ENCODE assay signal across 8 cellular contexts in genomic region chr4:7802093-7802726, GRCh38.
DNase-seq lines count a peak whose midpoint lies in the region; ATAC-seq and TF ChIP-seq lines count a peak whose summit lies in the region.

No MANE protein-coding gene starts in this region.

- H3K27ac ChIP-seq in MM.1S (ENCODE audit: low read length), result no peak overlapping the region
- H3K27ac ChIP-seq in psoas muscle, result no peak overlapping the region

- no peaks in the 10 kb centered on the region for H3K9me2 ChIP-seq in MM.1S (replicated peaks; ENCODE audit: insufficient read depth, low read length)

- no peaks in the 10 kb centered on the region for H4K20me1 ChIP-seq in MM.1S (ENCODE audit: insufficient read depth, low read length)

- no peak overlapping the region for H2AFZ ChIP-seq in MM.1S (ENCODE audit: low read length)

- no peak overlapping the region for H3K9ac ChIP-seq in MM.1S (ENCODE audit: low read length)

- H3K79me2 ChIP-seq in MM.1S (ENCODE audit: low read length), result no peaks in the 10 kb centered on the region

- H3K36me3 Mint-ChIP-seq in activated naive CD4-positive, alpha-beta T cell treated with anti-CD3 and anti-CD28 coated beads, Interleukin-2, amount 50 U/mL, for 72 hours, result peaks cover 24 to 36% of the 10 kb centered on the region in 2 donors

- intact Hi-C loops in cardiac septum (cut with DNase I) (loop anchor here (1.0 to 10.0 kb wide), 2 partner anchors 41 to 383 kb away; no protein-coding TSS in a partner anchor), psoas muscle (cut with DNase I) (loop anchor here (2.0 to 5.0 kb wide), 4 partner anchors 40 to 610 kb away; partner anchors contain the start of gene SORCS2 (in 1 of the 2))

- peaks cover 7% of the 10 kb centered on the region for H3K36me3 ChIP-seq in H7 (replicated peaks; ENCODE audit: control insufficient read depth, insufficient read depth, low read length)
- no peaks in the 10 kb centered on the region for H3K36me3 ChIP-seq in MM.1S (replicated peaks; ENCODE audit: insufficient read depth, low read length)
- peaks cover 0 to 34% of the 10 kb centered on the region in 2 donors for H3K36me3 ChIP-seq in psoas muscle (ENCODE audit: insufficient read depth in 1 of 2, low read depth in 1 of 2)

- H3K4me2 ChIP-seq in MM.1S (ENCODE audit: low read depth, low read length), result no peak overlapping the region

- H3F3A ChIP-seq in MM.1S (ENCODE audit: insufficient read depth, low read length), result no peaks in the 10 kb centered on the region

- no peaks in the 10 kb centered on the region for H3K27me3 ChIP-seq in H7 (ENCODE audit: control insufficient read depth, insufficient read depth, low read length)
- H3K27me3 ChIP-seq in MM.1S (replicated peaks; ENCODE audit: insufficient read depth, low read length), result peaks cover 88% of the 10 kb centered on the region
- no peaks in the 10 kb centered on the region for H3K27me3 ChIP-seq in psoas muscle (ENCODE audit: insufficient read depth in 3 of 3, low read length in 2 of 3)

- DNase-seq in GM04504 (ENCODE audit: low read depth) (peak; percentile 59), H7 (peak; percentile 92), MM.1S (peak; percentile 70), SW480 (ENCODE audit: low spot score) (peak; percentile 54), cardiac septum (ENCODE audit: low spot score) (peak; percentile 82), psoas muscle (peak; percentile 75 to 86), cortex of kidney (lab: John Stamatoyannopoulos, UW) (no peak)
- peak; percentile 70 to 83 for DNase-seq in activated naive CD4-positive, alpha-beta T cell treated with anti-CD3 and anti-CD28 coated beads, Interleukin-2, amount 50 U/mL, for 72 hours (ENCODE audit: low spot score in 2 of 2)

- peak overlapping the region; percentile 3 to 78 for H3K27ac Mint-ChIP-seq in activated naive CD4-positive, alpha-beta T cell treated with anti-CD3 and anti-CD28 coated beads, Interleukin-2, amount 50 U/mL, for 72 hours

- H3K9me3 Mint-ChIP-seq in activated naive CD4-positive, alpha-beta T cell treated with anti-CD3 and anti-CD28 coated beads, Interleukin-2, amount 50 U/mL, for 72 hours, result no peaks in the 10 kb centered on the region

- H3K4me3 ChIP-seq in H7 (ENCODE audit: insufficient read depth, low read depth, low read length), result no peak overlapping the region
- no peak overlapping the region for H3K4me3 ChIP-seq in MM.1S (ENCODE audit: low read length)
- H3K4me3 ChIP-seq in psoas muscle, result no peak overlapping the region

- peak; percentile 93 for TF ChIP-seq CTCF in MM.1S (IDR thresholded peaks at IDR 0.05; ENCODE audit: low read length)
- peak; percentile 94 for TF ChIP-seq CTCF in psoas muscle (IDR thresholded peaks at IDR 0.05)

- WGBS in psoas muscle, 3 donors, result 36 to 37% (median 37%) methylated on average over 6 of the region's 6 CpGs

- H3K9me3 ChIP-seq in MM.1S (replicated peaks; ENCODE audit: insufficient read depth, low read length) (no peaks in the 10 kb centered on the region), psoas muscle (no peaks in the 10 kb centered on the region)

- peak; percentile 86 to 90 for ATAC-seq in activated naive CD4-positive, alpha-beta T cell treated with anti-CD3 and anti-CD28 coated beads, Interleukin-2, amount 50 U/mL, for 72 hours
- ATAC-seq in psoas muscle, result peak; percentile 62 to 82 (median 74)

- H3K4me1 ChIP-seq in MM.1S (ENCODE audit: low read length), result no peaks in the 10 kb centered on the region
- peaks cover 31% of the 10 kb centered on the region for H3K4me1 ChIP-seq in psoas muscle
